ENCODE assay signal across 1 cellular context in the genomic region with DNA sequence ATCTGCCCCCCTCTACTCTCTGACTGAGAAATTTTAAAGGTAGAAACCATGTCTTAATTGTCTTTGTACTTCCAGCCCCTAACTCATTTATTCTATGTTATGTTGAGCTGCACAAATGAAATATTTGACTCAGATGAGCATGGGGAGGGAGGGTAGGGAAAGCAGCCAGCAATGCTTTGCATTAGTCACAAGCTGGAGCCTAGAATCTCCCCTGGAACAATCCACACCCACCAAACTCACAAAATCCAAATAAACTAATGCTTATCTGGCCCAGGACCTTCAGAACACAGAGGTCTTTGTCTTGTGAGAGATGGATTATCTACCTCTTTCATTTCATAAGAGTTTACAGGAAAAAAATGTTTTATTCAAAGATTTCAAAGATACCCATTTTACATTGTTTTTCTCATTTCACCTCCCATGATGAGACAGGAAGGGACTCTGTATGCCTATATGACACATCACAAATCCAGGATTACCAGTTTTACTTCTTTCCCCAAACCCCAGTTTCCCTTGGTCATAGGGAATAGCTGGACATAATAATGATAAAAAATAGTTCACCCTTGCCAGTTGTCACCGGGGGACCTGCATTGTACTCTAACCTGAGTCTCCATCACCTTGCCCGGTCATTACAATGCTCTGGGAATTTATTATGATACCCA.
TF ChIP-seq lines count a peak whose summit lies in the region.

No MANE protein-coding gene starts in this region.

TF ChIP-seq in HepG2, 621 proteins besides CTCF, POLR2A, EP300 and RAD21 (continued from another document):
- TF ChIP-seq, protein P1, sequence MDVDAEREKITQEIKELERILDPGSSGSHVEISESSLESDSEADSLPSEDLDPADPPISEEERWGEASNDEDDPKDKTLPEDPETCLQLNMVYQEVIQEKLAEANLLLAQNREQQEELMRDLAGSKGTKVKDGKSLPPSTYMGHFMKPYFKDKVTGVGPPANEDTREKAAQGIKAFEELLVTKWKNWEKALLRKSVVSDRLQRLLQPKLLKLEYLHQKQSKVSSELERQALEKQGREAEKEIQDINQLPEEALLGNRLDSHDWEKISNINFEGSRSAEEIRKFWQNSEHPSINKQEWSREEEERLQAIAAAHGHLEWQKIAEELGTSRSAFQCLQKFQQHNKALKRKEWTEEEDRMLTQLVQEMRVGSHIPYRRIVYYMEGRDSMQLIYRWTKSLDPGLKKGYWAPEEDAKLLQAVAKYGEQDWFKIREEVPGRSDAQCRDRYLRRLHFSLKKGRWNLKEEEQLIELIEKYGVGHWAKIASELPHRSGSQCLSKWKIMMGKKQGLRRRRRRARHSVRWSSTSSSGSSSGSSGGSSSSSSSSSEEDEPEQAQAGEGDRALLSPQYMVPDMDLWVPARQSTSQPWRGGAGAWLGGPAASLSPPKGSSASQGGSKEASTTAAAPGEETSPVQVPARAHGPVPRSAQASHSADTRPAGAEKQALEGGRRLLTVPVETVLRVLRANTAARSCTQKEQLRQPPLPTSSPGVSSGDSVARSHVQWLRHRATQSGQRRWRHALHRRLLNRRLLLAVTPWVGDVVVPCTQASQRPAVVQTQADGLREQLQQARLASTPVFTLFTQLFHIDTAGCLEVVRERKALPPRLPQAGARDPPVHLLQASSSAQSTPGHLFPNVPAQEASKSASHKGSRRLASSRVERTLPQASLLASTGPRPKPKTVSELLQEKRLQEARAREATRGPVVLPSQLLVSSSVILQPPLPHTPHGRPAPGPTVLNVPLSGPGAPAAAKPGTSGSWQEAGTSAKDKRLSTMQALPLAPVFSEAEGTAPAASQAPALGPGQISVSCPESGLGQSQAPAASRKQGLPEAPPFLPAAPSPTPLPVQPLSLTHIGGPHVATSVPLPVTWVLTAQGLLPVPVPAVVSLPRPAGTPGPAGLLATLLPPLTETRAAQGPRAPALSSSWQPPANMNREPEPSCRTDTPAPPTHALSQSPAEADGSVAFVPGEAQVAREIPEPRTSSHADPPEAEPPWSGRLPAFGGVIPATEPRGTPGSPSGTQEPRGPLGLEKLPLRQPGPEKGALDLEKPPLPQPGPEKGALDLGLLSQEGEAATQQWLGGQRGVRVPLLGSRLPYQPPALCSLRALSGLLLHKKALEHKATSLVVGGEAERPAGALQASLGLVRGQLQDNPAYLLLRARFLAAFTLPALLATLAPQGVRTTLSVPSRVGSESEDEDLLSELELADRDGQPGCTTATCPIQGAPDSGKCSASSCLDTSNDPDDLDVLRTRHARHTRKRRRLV (CRISPR knock-in tag; IDR thresholded peaks at IDR 0.05): no peak
- no peak for TF ChIP-seq ZNF136 (CRISPR knock-in tag; IDR thresholded peaks at IDR 0.05; ENCODE audit: low read depth)
- TF ChIP-seq, protein P2, sequence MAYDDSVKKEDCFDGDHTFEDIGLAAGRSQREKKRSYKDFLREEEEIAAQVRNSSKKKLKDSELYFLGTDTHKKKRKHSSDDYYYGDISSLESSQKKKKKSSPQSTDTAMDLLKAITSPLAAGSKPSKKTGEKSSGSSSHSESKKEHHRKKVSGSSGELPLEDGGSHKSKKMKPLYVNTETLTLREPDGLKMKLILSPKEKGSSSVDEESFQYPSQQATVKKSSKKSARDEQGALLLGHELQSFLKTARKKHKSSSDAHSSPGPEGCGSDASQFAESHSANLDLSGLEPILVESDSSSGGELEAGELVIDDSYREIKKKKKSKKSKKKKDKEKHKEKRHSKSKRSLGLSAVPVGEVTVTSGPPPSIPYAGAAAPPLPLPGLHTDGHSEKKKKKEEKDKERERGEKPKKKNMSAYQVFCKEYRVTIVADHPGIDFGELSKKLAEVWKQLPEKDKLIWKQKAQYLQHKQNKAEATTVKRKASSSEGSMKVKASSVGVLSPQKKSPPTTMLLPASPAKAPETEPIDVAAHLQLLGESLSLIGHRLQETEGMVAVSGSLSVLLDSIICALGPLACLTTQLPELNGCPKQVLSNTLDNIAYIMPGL (CRISPR knock-in tag; IDR thresholded peaks at IDR 0.05; ENCODE audit: borderline replicate concordance in 1 of 2, low read depth in 1 of 2): no peak
- no peak for TF ChIP-seq ZNF614 (CRISPR knock-in tag; IDR thresholded peaks at IDR 0.05; ENCODE audit: borderline replicate concordance)
- no peak for TF ChIP-seq KLF15 (CRISPR knock-in tag; IDR thresholded peaks at IDR 0.05; ENCODE audit: borderline replicate concordance)
- TF ChIP-seq SNAPC2 (CRISPR knock-in tag; IDR thresholded peaks at IDR 0.05): no peak
- no peak for TF ChIP-seq ZNF343 (CRISPR knock-in tag; IDR thresholded peaks at IDR 0.05)
- TF ChIP-seq FOXC1 (CRISPR knock-in tag; IDR thresholded peaks at IDR 0.05; ENCODE audit: borderline replicate concordance): no peak
- no peak for TF ChIP-seq FOXM1 (CRISPR knock-in tag; IDR thresholded peaks at IDR 0.05)
- no peak for TF ChIP-seq ZNF556 (CRISPR knock-in tag; IDR thresholded peaks at IDR 0.05; ENCODE audit: borderline replicate concordance)
